In the genomic region with DNA sequence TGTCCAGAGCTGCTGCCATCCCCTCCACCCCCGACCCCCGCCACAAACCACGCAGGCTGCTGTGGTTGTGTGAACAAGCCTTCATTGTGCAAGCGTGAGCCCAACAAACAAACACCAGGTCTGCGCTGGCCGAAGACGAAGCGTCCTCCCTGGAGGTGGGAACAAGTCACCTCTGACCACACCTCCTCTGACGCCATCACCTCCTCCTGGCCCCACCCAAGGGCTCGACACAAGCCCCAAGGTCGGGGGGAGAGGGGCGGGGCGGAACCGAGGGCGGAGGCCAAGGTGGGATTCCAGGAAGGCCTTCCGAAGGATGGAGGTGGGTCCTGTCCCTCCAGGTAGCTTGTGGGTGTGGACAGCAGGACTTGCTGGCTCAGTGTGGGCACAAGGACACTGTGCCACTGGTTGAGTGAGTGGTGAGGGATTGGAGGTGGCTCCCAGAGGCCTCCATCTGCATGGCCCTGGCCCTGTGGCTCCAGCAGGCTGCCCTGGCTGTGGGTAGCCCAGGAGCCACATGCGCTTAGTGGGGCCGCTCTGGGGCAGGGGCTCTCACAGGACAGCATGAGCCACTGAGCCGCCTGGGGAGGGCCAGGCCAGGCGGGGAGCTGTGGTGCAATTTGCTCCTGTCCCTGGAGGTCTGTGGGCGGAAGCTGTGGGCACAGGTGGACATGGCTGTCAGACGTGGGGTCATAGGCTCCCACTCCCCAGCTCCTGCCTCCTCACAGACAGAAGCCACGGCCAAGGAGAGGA, we compare ENCODE assay signal across 11 cellular contexts. TPM values are rescaled to one million over a fixed set of nuclear protein-coding genes. Genes with fewer than 3 reads are reported as not detected.
DNase-seq lines count a peak whose midpoint lies in the region; ATAC-seq lines count a peak whose summit lies in the region.
"Had no signal": no experiment of that assay in that cellular context is flagged by ENCODE, and none has a peak within 500 bp of the region (broad histone marks: within the 10 kb centered on the region; RNA-seq: fewer than 3 reads in every experiment).

No MANE protein-coding gene starts in this region.

- H3K4me3 Mint-ChIP-seq in T-helper 17 cell: peak overlapping the region; percentile 59

- no peaks in the 10 kb centered on the region for H3K27me3 ChIP-seq in rectal smooth muscle tissue (ENCODE audit: control insufficient read depth, insufficient read depth, low read length)
- H3K27me3 ChIP-seq: cardiac muscle cell had no signal

- H3K27ac Mint-ChIP-seq in T-helper 17 cell: peak overlapping the region; percentile 32

- DNase-seq in ELF-1 (ENCODE audit: low read depth, low spot score) (peak; percentile 84), T-helper 17 cell (no peak), left ventricle myocardium superior (peak; percentile 49), NCI-H1436 (lab: John Stamatoyannopoulos, UW) (no peak), NCI-H2081 treated with DMSO at 0.1 percent for 48 hours (lab: John Stamatoyannopoulos, UW) (no peak), Ammon's horn (ENCODE audit: low spot score) (no peak)
- DNase-seq: NCI-H1105 had no signal

- H3K27ac ChIP-seq in rectal smooth muscle tissue (ENCODE audit: low read depth, low read length): peak overlapping the region; percentile 80
- H3K27ac ChIP-seq: cardiac muscle cell had no signal

- intact Hi-C loops in left ventricle myocardium superior (cut with micrococcal nuclease): no loop called here

- H3K9ac ChIP-seq in rectal smooth muscle tissue (ENCODE audit: low read length): no peak overlapping the region

- no peaks in the 10 kb centered on the region for H3K27me3 Mint-ChIP-seq in T-helper 17 cell

- no peaks in the 10 kb centered on the region for H3K36me3 Mint-ChIP-seq in T-helper 17 cell (ENCODE audit: low read depth)

- H3K4me1 Mint-ChIP-seq in T-helper 17 cell: peaks cover 25% of the 10 kb centered on the region

- ATAC-seq in T-helper 17 cell: no peak
- ATAC-seq in left ventricle myocardium superior: peak; percentile 2
- ATAC-seq in GM19467 (IDR thresholded peaks at IDR 0.05; ENCODE audit: unreplicated experiment): no peak

- H3K4me3 ChIP-seq in rectal smooth muscle tissue (ENCODE audit: low read length): no peak overlapping the region
- H3K4me3 ChIP-seq: cardiac muscle cell had no signal

- no peaks in the 10 kb centered on the region for H3K9me3 ChIP-seq in T-helper 17 cell (ENCODE audit: control insufficient read depth, low read length, poor library complexity, severe bottlenecking)

- peaks cover 7% of the 10 kb centered on the region for H3K36me3 ChIP-seq in rectal smooth muscle tissue (ENCODE audit: control insufficient read depth, insufficient read depth, low read length)
- H3K36me3 ChIP-seq: cardiac muscle cell had no signal

- peaks cover 7% of the 10 kb centered on the region for H3K4me1 ChIP-seq in rectal smooth muscle tissue (ENCODE audit: control insufficient read depth, insufficient read depth, low read length)

RNA-seq across cellular contexts. Expression of gene GPR17, which starts 7.4 kb away (rescaled TPM):
- total RNA-seq in T-helper 17 cell (not detected), left ventricle myocardium superior (0.25 TPM)
- total RNA-seq: cardiac muscle cell, mononuclear cell had no signal

RNA-seq across cellular contexts. Expression of gene LIMS2, which starts 36.8 kb away (rescaled TPM):
- total RNA-seq in T-helper 17 cell: 1 to 10 TPM; 2.9 to 7.7 TPM
- total RNA-seq in left ventricle myocardium superior: 274 TPM

Comparison
In these comparisons a context has a peak if more than half of its experiments do, and no peak if none do; other contexts are left out.
1. DNase-seq: peak in ELF-1 (single experiment) and left ventricle myocardium superior (single experiment); none in T-helper 17 cell (0 of 3), NCI-H1436 (single experiment), NCI-H2081 treated with DMSO at 0.1 percent for 48 hours (single experiment) and Ammon's horn (single experiment).
2. RNA of gene LIMS2, which starts 36.8 kb away (total RNA-seq): 274 TPM in left ventricle myocardium superior (single experiment); 2.9 to 7.7 TPM in T-helper 17 cell; every median in the first group is over 10 times any median in the second.